ENCODE assay signal across 4 cellular contexts in genomic region chr4:73212982-73213730, GRCh38.
TF ChIP-seq lines count a peak whose summit lies in the region.

No MANE protein-coding gene starts in this region.

TF ChIP-seq in SK-N-SH, 30 proteins besides CTCF, POLR2A, EP300 and RAD21:
- no peak for TF ChIP-seq EZH2phosphoT487 (IDR thresholded peaks at IDR 0.05; ENCODE audit: borderline replicate concordance, low read depth)
- TF ChIP-seq FOXM1 (IDR thresholded peaks at IDR 0.05; ENCODE audit: low read depth): no peak
- TF ChIP-seq YY1 (IDR thresholded peaks at IDR 0.05; ENCODE audit: low read depth): no peak
- TF ChIP-seq MAX (IDR thresholded peaks at IDR 0.05; ENCODE audit: low read depth): no peak
- no peak for TF ChIP-seq RFX5 (IDR thresholded peaks at IDR 0.05; ENCODE audit: low read length)
- no peak for TF ChIP-seq TEAD4 (IDR thresholded peaks at IDR 0.05; ENCODE audit: borderline replicate concordance, insufficient read depth)
- TF ChIP-seq GABPA (IDR thresholded peaks at IDR 0.05; ENCODE audit: low read depth): no peak
- no peak for TF ChIP-seq TAF1 (IDR thresholded peaks at IDR 0.05; ENCODE audit: borderline replicate concordance, low read depth, low read length)
- TF ChIP-seq RXRA (IDR thresholded peaks at IDR 0.05; ENCODE audit: borderline replicate concordance, low read depth): no peak
- no peak for TF ChIP-seq IRF3 (IDR thresholded peaks at IDR 0.05; ENCODE audit: low read depth, low read length)
- TF ChIP-seq CHD2 (IDR thresholded peaks at IDR 0.05; ENCODE audit: low read length, partially characterized antibody): no peak
- TF ChIP-seq NFIC (IDR thresholded peaks at IDR 0.05; ENCODE audit: borderline replicate concordance): no peak
- TF ChIP-seq SIN3A (IDR thresholded peaks at IDR 0.05; ENCODE audit: borderline replicate concordance, low read depth, low read length): no peak
- no peak for TF ChIP-seq NRF1 (IDR thresholded peaks at IDR 0.05; ENCODE audit: low read depth, low read length)
- no peak for TF ChIP-seq FOXJ3 (CRISPR knock-in tag; IDR thresholded peaks at IDR 0.05)
- TF ChIP-seq SMC3 (IDR thresholded peaks at IDR 0.05; ENCODE audit: low read depth, low read length): no peak
TF ChIP-seq in SK-N-SH: peak in this region for 0.

TF ChIP-seq in SK-N-SH treated with all-trans-retinoic acid at 6 μM for 48 hours, 23 proteins besides CTCF, POLR2A, EP300 and RAD21:
- TF ChIP-seq PPARA (CRISPR knock-in tag; IDR thresholded peaks at IDR 0.05; ENCODE audit: borderline replicate concordance) (no peak), CSDC2 (CRISPR knock-in tag; IDR thresholded peaks at IDR 0.05) (no peak), OSR1 (CRISPR knock-in tag; IDR thresholded peaks at IDR 0.05) (no peak), TCF4 (CRISPR knock-in tag; IDR thresholded peaks at IDR 0.05; ENCODE audit: borderline replicate concordance) (no peak), SNAI2 (CRISPR knock-in tag; IDR thresholded peaks at IDR 0.05) (no peak), RARB (CRISPR knock-in tag; IDR thresholded peaks at IDR 0.05) (no peak), ZNF8 (CRISPR knock-in tag; IDR thresholded peaks at IDR 0.05) (no peak), ARNTL (CRISPR knock-in tag; IDR thresholded peaks at IDR 0.05; ENCODE audit: borderline replicate concordance, low read depth) (no peak), ZFP3 (CRISPR knock-in tag; IDR thresholded peaks at IDR 0.05) (no peak), ZFP30 (CRISPR knock-in tag; IDR thresholded peaks at IDR 0.05) (no peak), CSRNP3 (CRISPR knock-in tag; IDR thresholded peaks at IDR 0.05) (no peak), TSHZ2 (CRISPR knock-in tag; IDR thresholded peaks at IDR 0.05) (no peak), ESRRG (CRISPR knock-in tag; IDR thresholded peaks at IDR 0.05) (no peak), ZNF565 (CRISPR knock-in tag; conservative IDR thresholded peaks at IDR 0.05; ENCODE audit: low read depth) (no peak)

TF ChIP-seq in GM12891, 5 proteins besides CTCF, POLR2A, EP300 and RAD21:
- TF ChIP-seq PAX5 (IDR thresholded peaks at IDR 0.05; ENCODE audit: insufficient read depth, low read length, severe bottlenecking): no peak
- TF ChIP-seq SPI1 (IDR thresholded peaks at IDR 0.05; ENCODE audit: low read depth, low read length): peak; percentile 12; the same call in 1 of the 2 replicates

TF ChIP-seq in GM12878, 131 proteins besides CTCF, POLR2A, EP300 and RAD21:
- no peak for TF ChIP-seq CREM (IDR thresholded peaks at IDR 0.05; ENCODE audit: low read depth)
- TF ChIP-seq SPI1 (IDR thresholded peaks at IDR 0.05; ENCODE audit: borderline replicate concordance, insufficient read depth, low read depth, low read length): peak; percentile 20; the same call in 1 of the 2 replicates
